ENCODE assay signal across 18 cellular contexts in genomic region chr12:49888461-49889151, GRCh38. TPM values are rescaled to one million over a fixed set of nuclear protein-coding genes. Genes with fewer than 3 reads are reported as not detected.
DNase-seq lines count a peak whose midpoint lies in the region; TF ChIP-seq lines count a peak whose summit lies in the region.
"Had no signal": no experiment of that assay in that cellular context is flagged by ENCODE, and none has a peak within 500 bp of the region (broad histone marks: within the 10 kb centered on the region; RNA-seq: fewer than 3 reads in every experiment).

No MANE protein-coding gene starts in this region.

- H3K9me3 Mint-ChIP-seq in MCF 10A (ENCODE audit: unreplicated experiment), result no peaks in the 10 kb centered on the region
- H3K9me3 Mint-ChIP-seq: CD8-positive, alpha-beta T cell; T-cell had no signal

- H3K4me3 ChIP-seq in breast epithelium, result no peak overlapping the region
- no peak overlapping the region for H3K4me3 ChIP-seq in colonic mucosa
- H3K4me3 ChIP-seq in transverse colon, result no peak overlapping the region
- H3K4me3 ChIP-seq: left lung, smooth muscle cell, uterus had no signal

- TF ChIP-seq CTCF in breast epithelium (IDR thresholded peaks at IDR 0.05) (peak in 2 of 3 donors; percentile 14 to 37), MCF 10A (IDR thresholded peaks at IDR 0.05; ENCODE audit: unreplicated experiment) (no peak), colonic mucosa (IDR thresholded peaks at IDR 0.05) (no peak), transverse colon (IDR thresholded peaks at IDR 0.05) (no peak)

- H3K4me3 Mint-ChIP-seq in MCF 10A (ENCODE audit: unreplicated experiment), result no peak overlapping the region
- H3K4me3 Mint-ChIP-seq: CD8-positive, alpha-beta T cell; T-cell had no signal

- H3K4me1 Mint-ChIP-seq in MCF 10A (ENCODE audit: insufficient read depth, unreplicated experiment), result peaks cover 4% of the 10 kb centered on the region
- H3K4me1 Mint-ChIP-seq: T-cell had no signal

- H3K27ac Mint-ChIP-seq in MCF 10A (ENCODE audit: low read depth, unreplicated experiment), result no peak overlapping the region
- H3K27ac Mint-ChIP-seq: CD8-positive, alpha-beta T cell had no signal

- WGBS in transverse colon (ENCODE audit: low coverage in 1 of 2), 2 donors, result 74% methylated on average over 13 of the region's 13 CpGs; no CpG with 5 or more reads in 1 of the 2 donors

- peaks cover 0 to 16% of the 10 kb centered on the region in 2 donors for H3K4me1 ChIP-seq in breast epithelium
- peaks cover 12% of the 10 kb centered on the region for H3K4me1 ChIP-seq in colonic mucosa
- peaks cover 0 to 13% (median 0%) of the 10 kb centered on the region in 4 donors for H3K4me1 ChIP-seq in transverse colon
- H3K4me1 ChIP-seq: left lung, uterus had no signal

- peaks cover 57% of the 10 kb centered on the region for H3K27me3 Mint-ChIP-seq in MCF 10A (ENCODE audit: insufficient read depth, unreplicated experiment)

- TF ChIP-seq POLR2A in breast epithelium (IDR thresholded peaks at IDR 0.05) (no peak), transverse colon (IDR thresholded peaks at IDR 0.05) (no peak)

- no peaks in the 10 kb centered on the region for H3K36me3 ChIP-seq in breast epithelium
- H3K36me3 ChIP-seq in colonic mucosa, result no peaks in the 10 kb centered on the region
- H3K36me3 ChIP-seq in transverse colon, result no peaks in the 10 kb centered on the region
- H3K36me3 ChIP-seq: left lung, uterus, WERI-Rb-1 had no signal

- H3K9ac ChIP-seq in colonic mucosa (ENCODE audit: low read depth in 2 of 2, low read length in 2 of 2), result no peak overlapping the region
- H3K9ac ChIP-seq: parathyroid adenoma had no signal

- H3K9me3 ChIP-seq in breast epithelium (no peaks in the 10 kb centered on the region), colonic mucosa (no peaks in the 10 kb centered on the region), transverse colon (no peaks in the 10 kb centered on the region)
- H3K9me3 ChIP-seq: left lung, uterus had no signal

- H3K36me3 Mint-ChIP-seq in MCF 10A (ENCODE audit: insufficient read depth, unreplicated experiment), result no peaks in the 10 kb centered on the region
- H3K36me3 Mint-ChIP-seq: CD8-positive, alpha-beta T cell; T-cell had no signal

- H3K27ac ChIP-seq in breast epithelium, result peak overlapping the region; percentile 79
- H3K27ac ChIP-seq in colonic mucosa, result peak overlapping the region; percentile 22
- H3K27ac ChIP-seq in transverse colon, result no peak overlapping the region
- H3K27ac ChIP-seq: left lung, parathyroid adenoma, uterus, WERI-Rb-1 had no signal

- in situ Hi-C loops in transverse colon (cut with MboI; ENCODE audit: low pct_ligation_motif_present in 1 of 4, low pct_unique_long_range_greater_than_20kb in 1 of 4, low sequenced_read_pairs in 3 of 4), result no loop called here

- TF ChIP-seq EP300 in transverse colon (IDR thresholded peaks at IDR 0.05; ENCODE audit: low read depth), result no peak

- CTCF ChIA-PET in MCF 10A (lab: Yijun Ruan, JAX), result interaction anchor here (1.5 kb wide), 1 partner anchor 21 kb away, joined by 5 read pairs; no protein-coding TSS in a partner anchor

- DNase-seq in breast epithelium (ENCODE audit: low spot score in 2 of 2) (peak in 1 of 2 donors; percentile 42), MCF 10A (ENCODE audit: unreplicated experiment) (no peak), NCI-H510A (lab: John Stamatoyannopoulos, UW) (peak; percentile 83), colonic mucosa (peak; percentile 52), transverse colon (peak; percentile 28), NCI-H748 (lab: John Stamatoyannopoulos, UW; ENCODE audit: unreplicated experiment) (no peak), NCI-H82 treated with DMSO at 0.1 percent for 48 hours (lab: John Stamatoyannopoulos, UW; ENCODE audit: unreplicated experiment) (no peak)
- no peak for DNase-seq in stimulated activated CD4-positive, alpha-beta T cell treated with anti-CD3 and anti-CD28 coated beads, Interleukin-2, amount 100 ng/mL, for 24 hours
- DNase-seq: amniotic stem cell; CD8-positive, alpha-beta T cell; NCI-H1694 treated with DMSO at 0.1 percent for 48 hours; stimulated activated naive CD4-positive, alpha-beta T cell; T-cell; uterus; WERI-Rb-1 had no signal

- POLR2A ChIA-PET in MCF 10A (lab: Yijun Ruan, JAX), result interaction anchor here (0.6 kb wide), 1 partner anchor 17 kb away, joined by 3 read pairs; no protein-coding TSS in a partner anchor

- no TSS peak for BruUV-seq in MCF 10A (replicated peaks; lab: Mats Ljungman, UMichigan)

- intact Hi-C loops in breast epithelium (cut with DNase I; ENCODE audit: low total_unique reads) (no loop called here), MCF 10A (cut with micrococcal nuclease) (no loop called here), colonic mucosa (cut with DNase I) (no loop called here), transverse colon (cut with DNase I; ENCODE audit: low total_unique reads) (no loop called here)

- H3K27me3 ChIP-seq in breast epithelium, result no peaks in the 10 kb centered on the region
- no peaks in the 10 kb centered on the region for H3K27me3 ChIP-seq in colonic mucosa
- no peaks in the 10 kb centered on the region for H3K27me3 ChIP-seq in transverse colon
- H3K27me3 ChIP-seq: uterus had no signal

RNA-seq across cellular contexts. Expression of gene FAIM2, which starts 15.1 kb away (rescaled TPM):
- total RNA-seq in breast epithelium (1 to 10 TPM in 2 of 3 donors, under 1 TPM in 1; 0.64 to 1.9 (median 1.3) TPM), MCF 10A (2022) (not detected in 2 replicates), colonic mucosa (1 to 10 TPM; 2.8 to 3.6 TPM), transverse colon (1 to 10 TPM; 1.5 to 2.8 (median 2.5) TPM)
- total RNA-seq: CD8-positive, alpha-beta T cell had no signal

RNA-seq across cellular contexts. Expression of gene BCDIN3D, which starts 45.7 kb away (rescaled TPM):
- total RNA-seq in breast epithelium, result 1 to 10 TPM; 2.2 to 6.0 (median 3.9) TPM
- total RNA-seq in MCF 10A (2022), result 6.2 and 8.2 TPM in 2 replicates
- total RNA-seq in colonic mucosa, result 1 to 10 TPM; 3.3 to 3.7 TPM
- 1 to 10 TPM in 3 of 4 donors, under 1 TPM in 1; 0.20 to 2.4 (median 2.0) TPM for total RNA-seq in transverse colon

Comparison
In these comparisons a context has a peak if more than half of its experiments do, and no peak if none do; other contexts are left out.
1. CTCF ChIP-seq: peak in breast epithelium (2 of 3); none in MCF 10A (single experiment), colonic mucosa (single experiment) and transverse colon (0 of 5).
2. DNase-seq: peak in NCI-H510A (single experiment), colonic mucosa (single experiment) and transverse colon (single experiment); none in MCF 10A (single experiment), stimulated activated CD4-positive, alpha-beta T cell treated with anti-CD3 and anti-CD28 coated beads, Interleukin-2, amount 100 ng/mL, for 24 hours (0 of 2), NCI-H748 (single experiment) and NCI-H82 treated with DMSO at 0.1 percent for 48 hours (single experiment).
3. H3K27ac ChIP-seq: peak in breast epithelium (2 of 2) and colonic mucosa (single experiment); none in transverse colon (0 of 4).